Comparison of ENCODE assay signal across 17 cellular contexts in the genomic region with DNA sequence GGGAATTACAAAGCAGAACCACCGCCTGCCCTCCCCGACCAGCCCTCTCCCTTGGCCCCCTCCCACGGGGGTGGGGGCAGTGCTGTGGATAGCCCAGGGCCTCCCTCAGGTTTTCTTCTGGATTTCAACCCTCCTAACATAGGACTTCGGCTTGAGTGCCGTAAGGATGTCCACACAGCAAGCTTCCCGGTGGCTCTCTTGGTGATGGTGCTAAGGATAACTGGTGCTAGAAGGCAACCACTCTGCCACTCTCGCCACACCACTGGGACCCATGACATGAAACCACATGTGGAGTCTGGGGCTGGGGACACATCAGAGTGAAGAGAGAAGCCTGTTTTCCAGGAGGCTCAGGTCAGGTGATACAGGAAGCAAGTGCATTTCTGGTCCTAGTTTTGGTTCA. TPM values are rescaled to one million over a fixed set of nuclear protein-coding genes. Genes with fewer than 3 reads are reported as not detected.
DNase-seq lines count a peak whose midpoint lies in the region; ATAC-seq and TF ChIP-seq lines count a peak whose summit lies in the region.
"Had no signal": no experiment of that assay in that cellular context is flagged by ENCODE, and none has a peak within 500 bp of the region (broad histone marks: within the 10 kb centered on the region; RNA-seq: fewer than 3 reads in every experiment).

No MANE protein-coding gene starts in this region.

- H3K36me3 ChIP-seq in left ventricle myocardium inferior (peaks cover 5% of the 10 kb centered on the region), brain microvascular endothelial cell (replicated peaks) (no peaks in the 10 kb centered on the region), MM.1S (replicated peaks; ENCODE audit: insufficient read depth, low read length) (no peaks in the 10 kb centered on the region)

- no peak for ATAC-seq in left cardiac atrium
- ATAC-seq: CD8-positive, alpha-beta T cell had no signal

- DNase-seq in activated effector memory CD4-positive, alpha-beta T cell treated with anti-CD3 and anti-CD28 coated beads, Interleukin-2, amount 50 U/mL, for 16 hours = peak; percentile 36
- DNase-seq in activated effector memory CD4-positive, alpha-beta T cell treated with Interleukin-2 at 50 U/mL for 16 hours = no peak
- no peak for DNase-seq in left ventricle myocardium inferior
- no peak for DNase-seq in left cardiac atrium
- DNase-seq in posterior vena cava (ENCODE audit: low spot score) = peak; percentile 36
- no peak for DNase-seq in NCI-H1930 (lab: John Stamatoyannopoulos, UW)
- DNase-seq in brain microvascular endothelial cell = no peak
- no peak for DNase-seq in MM.1S
- DNase-seq: CD8-positive, alpha-beta T cell; COR-L47; DMS153; DMS79 treated with DMSO at 0.1 percent for 48 hours; EL; GOT3; H9 had no signal

- no peaks in the 10 kb centered on the region for H4K20me1 ChIP-seq in MM.1S (ENCODE audit: insufficient read depth, low read length)

- in situ Hi-C loops in brain microvascular endothelial cell (cut with HindIII; ENCODE audit: low pct_ligation_motif_present, low sequenced_read_pairs) = no loop called here

- H3K4me2 ChIP-seq in MM.1S (ENCODE audit: low read depth, low read length) = no peak overlapping the region

- no peak for TF ChIP-seq CTCF in left ventricle myocardium inferior (IDR thresholded peaks at IDR 0.05; ENCODE audit: borderline replicate concordance)
- no peak for TF ChIP-seq CTCF in brain microvascular endothelial cell (IDR thresholded peaks at IDR 0.05; ENCODE audit: low read depth, low read length, missing control alignments)
- no peak for TF ChIP-seq CTCF in MM.1S (IDR thresholded peaks at IDR 0.05; ENCODE audit: low read length)

- H3K4me3 ChIP-seq in left ventricle myocardium inferior (no peak overlapping the region), brain microvascular endothelial cell (ENCODE audit: low read depth, low read length) (no peak overlapping the region), MM.1S (ENCODE audit: low read length) (no peak overlapping the region)

- H3K4me1 ChIP-seq in left ventricle myocardium inferior (peaks cover 55% of the 10 kb centered on the region), MM.1S (ENCODE audit: low read length) (no peaks in the 10 kb centered on the region)

- no peak overlapping the region for H3K9ac ChIP-seq in MM.1S (ENCODE audit: low read length)

- no peaks in the 10 kb centered on the region for H3K9me3 ChIP-seq in left ventricle myocardium inferior (replicated peaks)
- H3K9me3 ChIP-seq in MM.1S (replicated peaks; ENCODE audit: insufficient read depth, low read length) = no peaks in the 10 kb centered on the region

- intact Hi-C loops in left ventricle myocardium inferior (cut with micrococcal nuclease) = no loop called here
- intact Hi-C loops in left cardiac atrium (cut with DNase I) = no loop called here
- intact Hi-C loops in posterior vena cava (cut with DNase I) = no loop called here

- H2AFZ ChIP-seq in MM.1S (ENCODE audit: low read length) = no peak overlapping the region

- H3F3A ChIP-seq in MM.1S (ENCODE audit: insufficient read depth, low read length) = no peaks in the 10 kb centered on the region

- H3K27ac ChIP-seq in left ventricle myocardium inferior (replicated peaks) = peak overlapping the region; percentile 92
- H3K27ac ChIP-seq in brain microvascular endothelial cell = no peak overlapping the region
- no peak overlapping the region for H3K27ac ChIP-seq in MM.1S (ENCODE audit: low read length)
- H3K27ac ChIP-seq: 22Rv1 had no signal

- H3K27me3 ChIP-seq in left ventricle myocardium inferior (ENCODE audit: low read depth) = no peaks in the 10 kb centered on the region
- no peaks in the 10 kb centered on the region for H3K27me3 ChIP-seq in brain microvascular endothelial cell (replicated peaks)
- H3K27me3 ChIP-seq in MM.1S (replicated peaks; ENCODE audit: insufficient read depth, low read length) = no peaks in the 10 kb centered on the region

- H3K9me2 ChIP-seq in MM.1S (replicated peaks; ENCODE audit: insufficient read depth, low read length) = no peaks in the 10 kb centered on the region

- H3K79me2 ChIP-seq in MM.1S (ENCODE audit: low read length) = no peaks in the 10 kb centered on the region

RNA-seq across cellular contexts. Expression of gene SCN5A, which starts 35.4 kb away (rescaled TPM):
- total RNA-seq in left ventricle myocardium inferior (239 TPM), left cardiac atrium (100 to 1,000 TPM; 115 to 191 TPM), posterior vena cava (1 to 10 TPM in 1 of 2 donors, under 1 TPM in 1; 0.32 to 1.4 TPM)
- total RNA-seq: HT-29 had no signal

Comparison
In these comparisons a context has a peak if more than half of its experiments do, and no peak if none do; other contexts are left out.
1. DNase-seq: peak in activated effector memory CD4-positive, alpha-beta T cell treated with anti-CD3 and anti-CD28 coated beads, Interleukin-2, amount 50 U/mL, for 16 hours (single experiment) and posterior vena cava (single experiment); none in activated effector memory CD4-positive, alpha-beta T cell treated with Interleukin-2 at 50 U/mL for 16 hours (single experiment), left ventricle myocardium inferior (single experiment), left cardiac atrium (single experiment), NCI-H1930 (0 of 2), brain microvascular endothelial cell (single experiment) and MM.1S (single experiment).
2. RNA of gene SCN5A, which starts 35.4 kb away (total RNA-seq): 239 TPM in left ventricle myocardium inferior (single experiment) and 115 to 191 TPM in left cardiac atrium; 0.32 to 1.4 TPM in posterior vena cava; every median in the first group is over 10 times any median in the second.